In the genomic region with DNA sequence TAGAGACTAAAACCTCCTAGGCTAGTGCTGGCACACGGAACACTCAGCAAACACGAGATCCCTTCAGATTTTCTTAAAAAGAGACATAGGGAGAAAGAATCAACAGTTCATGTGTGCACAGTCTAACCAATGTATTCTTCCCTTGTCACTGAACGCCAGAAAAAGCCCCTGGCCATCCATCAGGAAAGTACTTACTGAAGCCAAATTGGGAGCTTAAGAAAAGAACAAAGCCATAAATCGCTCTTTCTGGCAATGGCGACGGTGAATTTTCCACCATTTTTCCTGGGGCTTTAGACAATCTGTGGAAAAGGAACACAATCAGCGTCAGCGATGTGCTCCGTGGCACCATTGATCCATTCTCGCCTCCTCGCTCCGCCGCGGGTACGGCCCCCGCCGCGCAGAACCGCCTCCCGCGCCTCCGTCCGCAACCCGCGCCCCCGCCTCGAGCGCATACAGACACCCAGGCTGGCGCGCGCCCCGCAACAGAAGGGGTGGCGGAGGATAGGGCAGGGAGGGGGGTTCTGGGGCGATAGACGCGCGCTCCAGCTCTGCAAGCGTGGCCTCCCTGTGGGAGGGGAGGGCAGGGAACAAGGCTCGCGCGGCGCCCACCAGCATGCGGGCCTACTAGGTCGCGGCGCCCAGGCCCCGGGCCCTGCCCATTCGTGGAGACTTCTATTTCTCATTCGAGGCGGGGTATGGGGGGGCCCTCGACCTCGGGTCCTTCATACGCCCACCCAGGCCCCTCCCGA, we compare ENCODE assay signal across 1 cellular context.
A peak's percentile ranks its signal among the peaks of the same experiment; 100 is the strongest.
TF ChIP-seq lines count a peak whose summit lies in the region.

No MANE protein-coding gene starts in this region.

TF ChIP-seq in HEK293, 187 proteins besides CTCF, POLR2A, EP300 and RAD21 (continued from another document and continues in another):
- TF ChIP-seq KLF7 (tag by site-specific recombination; IDR thresholded peaks at IDR 0.05; ENCODE audit: borderline replicate concordance) (0 out of 2 replicates have a peak, but pooled peaks have one; percentile 56), ZNF24 (tag by site-specific recombination; IDR thresholded peaks at IDR 0.05) (peak; percentile 62; the same call in 1 of the 2 replicates), KLF16 (tag by site-specific recombination; IDR thresholded peaks at IDR 0.05) (peak; percentile 94), ZNF701 (tag by site-specific recombination; IDR thresholded peaks at IDR 0.05) (no peak), ZBTB8A (tag by site-specific recombination; IDR thresholded peaks at IDR 0.05) (peak; percentile 85), GFI1B (tag by site-specific recombination; IDR thresholded peaks at IDR 0.05) (no peak), ZNF600 (tag by site-specific recombination; IDR thresholded peaks at IDR 0.05) (peak; percentile 91), ZNF324 (tag by site-specific recombination; IDR thresholded peaks at IDR 0.05) (peak; percentile 90), BCL11B (tag by site-specific recombination; IDR thresholded peaks at IDR 0.05; ENCODE audit: low read depth) (no peak), ZNF2 (tag by site-specific recombination; IDR thresholded peaks at IDR 0.05) (peak; percentile 62; the same call in 1 of the 2 replicates), SCRT1 (tag by site-specific recombination; IDR thresholded peaks at IDR 0.05; ENCODE audit: borderline replicate concordance) (no peak), ZNF341 (tag by site-specific recombination; IDR thresholded peaks at IDR 0.05; ENCODE audit: low read depth) (peak; percentile 46; the same call in 1 of the 2 replicates), ZFHX2 (tag by site-specific recombination; conservative IDR thresholded peaks at IDR 0.05) (peak; percentile 96), ZNF155 (tag by site-specific recombination; IDR thresholded peaks at IDR 0.05) (no peak), ZNF549 (tag by site-specific recombination; IDR thresholded peaks at IDR 0.05) (no peak), ZNF37A (tag by site-specific recombination; IDR thresholded peaks at IDR 0.05) (no peak), FEZF1 (tag by site-specific recombination; IDR thresholded peaks at IDR 0.05) (no peak), ZSCAN30 (tag by site-specific recombination; IDR thresholded peaks at IDR 0.05) (no peak; the same call in none of the 2 replicates), KLF9 (tag by site-specific recombination; IDR thresholded peaks at IDR 0.05; ENCODE audit: low read depth) (peak; percentile 87), MEIS1 (CRISPR knock-in tag; IDR thresholded peaks at IDR 0.05; ENCODE audit: borderline replicate concordance) (no peak), ZNF473 (tag by site-specific recombination; IDR thresholded peaks at IDR 0.05) (no peak), ZNF510 (tag by site-specific recombination; IDR thresholded peaks at IDR 0.05; ENCODE audit: insufficient replicate concordance) (no peak), ZBTB1 (tag by site-specific recombination; IDR thresholded peaks at IDR 0.05) (peak; percentile 51; the same call in 1 of the 2 replicates), ZNF560 (tag by site-specific recombination; IDR thresholded peaks at IDR 0.05; ENCODE audit: borderline replicate concordance) (no peak), YY2 (tag by site-specific recombination; IDR thresholded peaks at IDR 0.05) (no peak), ZFP69B (tag by site-specific recombination; IDR thresholded peaks at IDR 0.05) (peak; percentile 61; the same call in 1 of the 2 replicates), ZNF366 (tag by site-specific recombination; conservative IDR thresholded peaks at IDR 0.05) (no peak), ZNF830 (tag by site-specific recombination; IDR thresholded peaks at IDR 0.05; ENCODE audit: low read depth) (no peak), ZNF391 (tag by site-specific recombination; IDR thresholded peaks at IDR 0.05; ENCODE audit: borderline replicate concordance, low read depth) (peak; percentile 78; the same call in 1 of the 2 replicates), ZNF202 (tag by site-specific recombination; IDR thresholded peaks at IDR 0.05; ENCODE audit: borderline replicate concordance) (no peak)
- TF ChIP-seq, protein P1, sequence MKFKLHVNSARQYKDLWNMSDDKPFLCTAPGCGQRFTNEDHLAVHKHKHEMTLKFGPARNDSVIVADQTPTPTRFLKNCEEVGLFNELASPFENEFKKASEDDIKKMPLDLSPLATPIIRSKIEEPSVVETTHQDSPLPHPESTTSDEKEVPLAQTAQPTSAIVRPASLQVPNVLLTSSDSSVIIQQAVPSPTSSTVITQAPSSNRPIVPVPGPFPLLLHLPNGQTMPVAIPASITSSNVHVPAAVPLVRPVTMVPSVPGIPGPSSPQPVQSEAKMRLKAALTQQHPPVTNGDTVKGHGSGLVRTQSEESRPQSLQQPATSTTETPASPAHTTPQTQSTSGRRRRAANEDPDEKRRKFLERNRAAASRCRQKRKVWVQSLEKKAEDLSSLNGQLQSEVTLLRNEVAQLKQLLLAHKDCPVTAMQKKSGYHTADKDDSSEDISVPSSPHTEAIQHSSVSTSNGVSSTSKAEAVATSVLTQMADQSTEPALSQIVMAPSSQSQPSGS (tag by site-specific recombination; IDR thresholded peaks at IDR 0.05; ENCODE audit: low read depth), result no peak
- TF ChIP-seq, protein P2, sequence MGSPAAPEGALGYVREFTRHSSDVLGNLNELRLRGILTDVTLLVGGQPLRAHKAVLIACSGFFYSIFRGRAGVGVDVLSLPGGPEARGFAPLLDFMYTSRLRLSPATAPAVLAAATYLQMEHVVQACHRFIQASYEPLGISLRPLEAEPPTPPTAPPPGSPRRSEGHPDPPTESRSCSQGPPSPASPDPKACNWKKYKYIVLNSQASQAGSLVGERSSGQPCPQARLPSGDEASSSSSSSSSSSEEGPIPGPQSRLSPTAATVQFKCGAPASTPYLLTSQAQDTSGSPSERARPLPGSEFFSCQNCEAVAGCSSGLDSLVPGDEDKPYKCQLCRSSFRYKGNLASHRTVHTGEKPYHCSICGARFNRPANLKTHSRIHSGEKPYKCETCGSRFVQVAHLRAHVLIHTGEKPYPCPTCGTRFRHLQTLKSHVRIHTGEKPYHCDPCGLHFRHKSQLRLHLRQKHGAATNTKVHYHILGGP (tag by site-specific recombination; IDR thresholded peaks at IDR 0.05), result no peak
- TF ChIP-seq, protein P3, sequence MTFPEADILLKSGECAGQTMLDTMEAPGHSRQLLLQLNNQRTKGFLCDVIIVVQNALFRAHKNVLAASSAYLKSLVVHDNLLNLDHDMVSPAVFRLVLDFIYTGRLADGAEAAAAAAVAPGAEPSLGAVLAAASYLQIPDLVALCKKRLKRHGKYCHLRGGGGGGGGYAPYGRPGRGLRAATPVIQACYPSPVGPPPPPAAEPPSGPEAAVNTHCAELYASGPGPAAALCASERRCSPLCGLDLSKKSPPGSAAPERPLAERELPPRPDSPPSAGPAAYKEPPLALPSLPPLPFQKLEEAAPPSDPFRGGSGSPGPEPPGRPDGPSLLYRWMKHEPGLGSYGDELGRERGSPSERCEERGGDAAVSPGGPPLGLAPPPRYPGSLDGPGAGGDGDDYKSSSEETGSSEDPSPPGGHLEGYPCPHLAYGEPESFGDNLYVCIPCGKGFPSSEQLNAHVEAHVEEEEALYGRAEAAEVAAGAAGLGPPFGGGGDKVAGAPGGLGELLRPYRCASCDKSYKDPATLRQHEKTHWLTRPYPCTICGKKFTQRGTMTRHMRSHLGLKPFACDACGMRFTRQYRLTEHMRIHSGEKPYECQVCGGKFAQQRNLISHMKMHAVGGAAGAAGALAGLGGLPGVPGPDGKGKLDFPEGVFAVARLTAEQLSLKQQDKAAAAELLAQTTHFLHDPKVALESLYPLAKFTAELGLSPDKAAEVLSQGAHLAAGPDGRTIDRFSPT (tag by site-specific recombination; IDR thresholded peaks at IDR 0.05), result no peak
- TF ChIP-seq, protein P4, sequence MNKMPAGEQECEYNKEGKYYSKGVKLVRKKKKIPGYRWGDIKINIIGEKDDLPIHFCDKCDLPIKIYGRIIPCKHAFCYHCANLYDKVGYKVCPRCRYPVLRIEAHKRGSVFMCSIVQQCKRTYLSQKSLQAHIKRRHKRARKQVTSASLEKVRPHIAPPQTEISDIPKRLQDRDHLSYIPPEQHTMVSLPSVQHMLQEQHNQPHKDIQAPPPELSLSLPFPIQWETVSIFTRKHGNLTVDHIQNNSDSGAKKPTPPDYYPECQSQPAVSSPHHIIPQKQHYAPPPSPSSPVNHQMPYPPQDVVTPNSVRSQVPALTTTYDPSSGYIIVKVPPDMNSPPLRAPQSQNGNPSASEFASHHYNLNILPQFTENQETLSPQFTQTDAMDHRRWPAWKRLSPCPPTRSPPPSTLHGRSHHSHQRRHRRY (tag by site-specific recombination; IDR thresholded peaks at IDR 0.05), result no peak
- TF ChIP-seq, protein P5, sequence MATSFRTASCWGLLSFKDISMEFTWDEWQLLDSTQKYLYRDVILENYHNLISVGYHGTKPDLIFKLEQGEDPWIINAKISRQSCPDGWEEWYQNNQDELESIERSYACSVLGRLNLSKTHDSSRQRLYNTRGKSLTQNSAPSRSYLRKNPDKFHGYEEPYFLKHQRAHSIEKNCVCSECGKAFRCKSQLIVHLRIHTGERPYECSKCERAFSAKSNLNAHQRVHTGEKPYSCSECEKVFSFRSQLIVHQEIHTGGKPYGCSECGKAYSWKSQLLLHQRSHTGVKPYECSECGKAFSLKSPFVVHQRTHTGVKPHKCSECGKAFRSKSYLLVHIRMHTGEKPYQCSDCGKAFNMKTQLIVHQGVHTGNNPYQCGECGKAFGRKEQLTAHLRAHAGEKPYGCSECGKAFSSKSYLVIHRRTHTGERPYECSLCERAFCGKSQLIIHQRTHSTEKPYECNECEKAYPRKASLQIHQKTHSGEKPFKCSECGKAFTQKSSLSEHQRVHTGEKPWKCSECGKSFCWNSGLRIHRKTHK (tag by site-specific recombination; IDR thresholded peaks at IDR 0.05), result no peak
- TF ChIP-seq, protein P6, sequence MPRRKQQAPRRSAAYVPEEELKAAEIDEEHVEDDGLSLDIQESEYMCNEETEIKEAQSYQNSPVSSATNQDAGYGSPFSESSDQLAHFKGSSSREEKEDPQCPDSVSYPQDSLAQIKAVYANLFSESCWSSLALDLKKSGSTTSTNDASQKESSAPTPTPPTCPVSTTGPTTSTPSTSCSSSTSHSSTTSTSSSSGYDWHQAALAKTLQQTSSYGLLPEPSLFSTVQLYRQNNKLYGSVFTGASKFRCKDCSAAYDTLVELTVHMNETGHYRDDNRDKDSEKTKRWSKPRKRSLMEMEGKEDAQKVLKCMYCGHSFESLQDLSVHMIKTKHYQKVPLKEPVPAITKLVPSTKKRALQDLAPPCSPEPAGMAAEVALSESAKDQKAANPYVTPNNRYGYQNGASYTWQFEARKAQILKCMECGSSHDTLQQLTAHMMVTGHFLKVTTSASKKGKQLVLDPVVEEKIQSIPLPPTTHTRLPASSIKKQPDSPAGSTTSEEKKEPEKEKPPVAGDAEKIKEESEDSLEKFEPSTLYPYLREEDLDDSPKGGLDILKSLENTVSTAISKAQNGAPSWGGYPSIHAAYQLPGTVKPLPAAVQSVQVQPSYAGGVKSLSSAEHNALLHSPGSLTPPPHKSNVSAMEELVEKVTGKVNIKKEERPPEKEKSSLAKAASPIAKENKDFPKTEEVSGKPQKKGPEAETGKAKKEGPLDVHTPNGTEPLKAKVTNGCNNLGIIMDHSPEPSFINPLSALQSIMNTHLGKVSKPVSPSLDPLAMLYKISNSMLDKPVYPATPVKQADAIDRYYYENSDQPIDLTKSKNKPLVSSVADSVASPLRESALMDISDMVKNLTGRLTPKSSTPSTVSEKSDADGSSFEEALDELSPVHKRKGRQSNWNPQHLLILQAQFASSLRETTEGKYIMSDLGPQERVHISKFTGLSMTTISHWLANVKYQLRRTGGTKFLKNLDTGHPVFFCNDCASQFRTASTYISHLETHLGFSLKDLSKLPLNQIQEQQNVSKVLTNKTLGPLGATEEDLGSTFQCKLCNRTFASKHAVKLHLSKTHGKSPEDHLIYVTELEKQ (tag by site-specific recombination; IDR thresholded peaks at IDR 0.05; ENCODE audit: borderline replicate concordance), result no peak
- TF ChIP-seq, protein P7, sequence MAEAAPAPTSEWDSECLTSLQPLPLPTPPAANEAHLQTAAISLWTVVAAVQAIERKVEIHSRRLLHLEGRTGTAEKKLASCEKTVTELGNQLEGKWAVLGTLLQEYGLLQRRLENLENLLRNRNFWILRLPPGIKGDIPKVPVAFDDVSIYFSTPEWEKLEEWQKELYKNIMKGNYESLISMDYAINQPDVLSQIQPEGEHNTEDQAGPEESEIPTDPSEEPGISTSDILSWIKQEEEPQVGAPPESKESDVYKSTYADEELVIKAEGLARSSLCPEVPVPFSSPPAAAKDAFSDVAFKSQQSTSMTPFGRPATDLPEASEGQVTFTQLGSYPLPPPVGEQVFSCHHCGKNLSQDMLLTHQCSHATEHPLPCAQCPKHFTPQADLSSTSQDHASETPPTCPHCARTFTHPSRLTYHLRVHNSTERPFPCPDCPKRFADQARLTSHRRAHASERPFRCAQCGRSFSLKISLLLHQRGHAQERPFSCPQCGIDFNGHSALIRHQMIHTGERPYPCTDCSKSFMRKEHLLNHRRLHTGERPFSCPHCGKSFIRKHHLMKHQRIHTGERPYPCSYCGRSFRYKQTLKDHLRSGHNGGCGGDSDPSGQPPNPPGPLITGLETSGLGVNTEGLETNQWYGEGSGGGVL (tag by site-specific recombination; IDR thresholded peaks at IDR 0.05), result peak; percentile 96
- TF ChIP-seq, protein P8, sequence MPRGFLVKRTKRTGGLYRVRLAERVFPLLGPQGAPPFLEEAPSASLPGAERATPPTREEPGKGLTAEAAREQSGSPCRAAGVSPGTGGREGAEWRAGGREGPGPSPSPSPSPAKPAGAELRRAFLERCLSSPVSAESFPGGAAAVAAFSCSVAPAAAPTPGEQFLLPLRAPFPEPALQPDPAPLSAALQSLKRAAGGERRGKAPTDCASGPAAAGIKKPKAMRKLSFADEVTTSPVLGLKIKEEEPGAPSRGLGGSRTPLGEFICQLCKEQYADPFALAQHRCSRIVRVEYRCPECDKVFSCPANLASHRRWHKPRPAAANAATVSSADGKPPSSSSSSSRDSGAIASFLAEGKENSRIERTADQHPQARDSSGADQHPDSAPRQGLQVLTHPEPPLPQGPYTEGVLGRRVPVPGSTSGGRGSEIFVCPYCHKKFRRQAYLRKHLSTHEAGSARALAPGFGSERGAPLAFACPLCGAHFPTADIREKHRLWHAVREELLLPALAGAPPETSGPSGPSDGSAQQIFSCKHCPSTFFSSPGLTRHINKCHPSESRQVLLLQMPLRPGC (tag by site-specific recombination; IDR thresholded peaks at IDR 0.05), result peak; percentile 57; the same call in 1 of the 2 replicates
- TF ChIP-seq, protein P9, sequence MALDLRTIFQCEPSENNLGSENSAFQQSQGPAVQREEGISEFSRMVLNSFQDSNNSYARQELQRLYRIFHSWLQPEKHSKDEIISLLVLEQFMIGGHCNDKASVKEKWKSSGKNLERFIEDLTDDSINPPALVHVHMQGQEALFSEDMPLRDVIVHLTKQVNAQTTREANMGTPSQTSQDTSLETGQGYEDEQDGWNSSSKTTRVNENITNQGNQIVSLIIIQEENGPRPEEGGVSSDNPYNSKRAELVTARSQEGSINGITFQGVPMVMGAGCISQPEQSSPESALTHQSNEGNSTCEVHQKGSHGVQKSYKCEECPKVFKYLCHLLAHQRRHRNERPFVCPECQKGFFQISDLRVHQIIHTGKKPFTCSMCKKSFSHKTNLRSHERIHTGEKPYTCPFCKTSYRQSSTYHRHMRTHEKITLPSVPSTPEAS (tag by site-specific recombination; IDR thresholded peaks at IDR 0.05), result peak; percentile 36; the same call in 1 of the 2 replicates
